Comparison of ENCODE assay signal across 29 cellular contexts in the genomic region with DNA sequence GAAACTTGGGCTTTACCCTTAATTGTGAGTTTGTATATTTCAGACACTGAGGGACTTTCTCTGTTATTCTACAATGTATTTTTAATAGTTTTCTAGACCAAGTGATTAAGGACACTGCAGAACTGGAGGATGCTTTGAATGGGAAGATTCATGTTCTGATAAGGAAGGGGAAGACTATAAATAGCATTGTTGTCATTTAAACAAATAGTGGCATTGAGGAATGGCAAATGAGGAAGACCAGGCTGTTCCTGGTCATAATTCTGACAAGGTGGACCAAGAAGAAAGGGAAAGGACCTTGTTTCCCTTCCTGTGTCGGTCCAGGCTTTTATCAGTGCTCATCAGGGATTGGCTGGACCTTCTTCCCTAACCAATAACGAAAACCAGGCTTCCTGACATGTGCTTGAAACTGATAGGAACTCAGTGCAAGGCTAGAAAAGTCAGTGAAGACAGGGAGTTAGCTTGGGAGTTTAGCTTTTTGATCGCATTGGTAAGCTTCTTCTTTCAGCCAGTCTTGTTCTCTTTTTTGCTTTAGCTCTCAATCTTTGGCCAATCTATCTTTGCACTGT.
"Had no signal": no experiment of that assay in that cellular context is flagged by ENCODE, and none has a peak within 500 bp of the region (broad histone marks: within the 10 kb centered on the region; RNA-seq: fewer than 3 reads in every experiment).

No MANE protein-coding gene starts in this region.

- ATAC-seq: activated CD8-positive, alpha-beta memory T cell treated with anti-CD3 and anti-CD28 coated beads, Interleukin-2, amount 10 ng/mL, durations not matched to agents 7 days and 5 days; activated CD8-positive, alpha-beta T cell treated with anti-CD3 and anti-CD28 coated beads for 36 hours; activated naive CD8-positive, alpha-beta T cell treated with anti-CD3 and anti-CD28 coated beads, Interleukin-2, amount 50 U/mL, for 24 hours; left ventricle myocardium superior; natural killer cell treated with Interleukin-12 subunit alpha and Interleukin-12 subunit beta and Interleukin-15 and Interleukin-18, amount 100 ng/mL, for 72 hours; pancreas; right lobe of liver; stimulated activated memory B cell treated with anti-CD40 and anti-IgM and Interleukin-4, amounts not matched to agents 10 μg/mL and 1 μg/mL and 100 μg/mL, for 72 hours had no signal

- H3K4me2 ChIP-seq: hepatocyte had no signal

- H3K9me3 ChIP-seq: neutrophil, pancreas, right lobe of liver, stomach, suprapubic skin, uterus had no signal

- DNase-seq: activated CD4-positive, alpha-beta T cell treated with anti-CD3 and anti-CD28 coated beads, Interleukin-2, amount 10 ng/mL, durations not matched to agents 7 days and 5 days; activated CD4-positive, CD25-positive, alpha-beta regulatory T cell treated with anti-CD3 and anti-CD28 coated beads, Interleukin-2, amount 50 U/mL, for 72 hours; activated CD8-positive, alpha-beta memory T cell treated with anti-CD3 and anti-CD28 coated beads, Interleukin-2, amount 10 ng/mL, durations not matched to agents 7 days and 5 days; activated CD8-positive, alpha-beta T cell treated with anti-CD3 and anti-CD28 coated beads for 36 hours; activated gamma-delta T cell; activated naive CD4-positive, alpha-beta T cell treated with anti-CD3 and anti-CD28 coated beads, Interleukin-2, amount 50 U/mL, for 16 hours; activated naive CD8-positive, alpha-beta T cell treated with anti-CD3 and anti-CD28 coated beads, Interleukin-2, amount 50 U/mL, for 24 hours; activated T-cell treated with anti-CD3 and anti-CD28 coated beads for 4 hours; brain microvascular endothelial cell; caudate nucleus; effector CD8-positive, alpha-beta T cell; foreskin melanocyte; immature natural killer cell; left ventricle myocardium superior; mammary epithelial cell; pancreas; right lobe of liver; stimulated activated CD4-positive, alpha-beta T cell treated with anti-CD3 and anti-CD28 coated beads, Interleukin-15, amount 100 ng/mL, for 24 hours; stomach; T-helper 9 cell; trophoblast cell; uterus; WERI-Rb-1 had no signal

- H3K27me3 ChIP-seq: brain microvascular endothelial cell, hepatocyte, pancreas, right lobe of liver, stomach, uterus had no signal

- H3K27ac ChIP-seq: brain microvascular endothelial cell, hepatocyte, neutrophil, pancreas, right lobe of liver, skin epidermis, stomach, suprapubic skin, uterus, WERI-Rb-1 had no signal

- H3K4me1 ChIP-seq: pancreas, right lobe of liver, suprapubic skin, uterus had no signal

- H2AFZ ChIP-seq: hepatocyte had no signal

- H3K79me2 ChIP-seq: hepatocyte had no signal

- H3K4me3 ChIP-seq: hepatocyte, pancreas, right lobe of liver, skin epidermis, stomach, suprapubic skin, uterus had no signal

- H3K36me3 ChIP-seq: brain microvascular endothelial cell, neutrophil, pancreas, right lobe of liver, suprapubic skin, uterus, WERI-Rb-1 had no signal
